Comparison of ENCODE assay signal across 8 cellular contexts in the genomic region with DNA sequence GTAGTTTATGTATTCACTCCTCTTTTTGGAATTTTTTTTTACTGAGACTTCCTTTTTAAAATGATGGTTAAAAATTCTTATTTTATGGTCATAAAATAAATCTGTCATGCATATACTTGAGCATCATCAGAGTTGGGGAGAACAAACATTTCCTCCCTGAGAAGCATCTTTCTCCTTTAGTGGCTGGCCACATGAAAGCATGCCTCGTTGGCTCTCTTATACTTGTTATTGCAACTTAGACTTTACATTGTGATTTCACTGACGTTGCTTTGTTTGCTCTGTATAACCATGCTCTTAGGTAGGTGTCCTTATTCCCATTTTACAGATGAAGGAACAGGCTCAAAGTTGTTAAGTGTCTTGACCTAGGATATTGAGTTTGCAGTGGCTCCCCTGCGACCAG.
"Had no signal": no experiment of that assay in that cellular context is flagged by ENCODE, and none has a peak within 500 bp of the region (broad histone marks: within the 10 kb centered on the region; RNA-seq: fewer than 3 reads in every experiment).

No MANE protein-coding gene starts in this region.

- DNase-seq: H9, HCEC 1CT, KBM-7 had no signal

- ATAC-seq: GM23338, HepG2 had no signal

- H3K27ac ChIP-seq: HL-60, KMS-11 had no signal

- H3K27me3 Mint-ChIP-seq: IgD-negative memory B cell had no signal

- H3K27ac Mint-ChIP-seq: GM23338, H9, IgD-negative memory B cell had no signal

- H3K4me3 Mint-ChIP-seq: GM23338, H9, IgD-negative memory B cell had no signal

- H3K4me3 ChIP-seq: GM23338 had no signal

- H3K9me3 Mint-ChIP-seq: GM23338, H9, IgD-negative memory B cell had no signal
